Comparison of ENCODE assay signal across 41 cellular contexts in the genomic region with DNA sequence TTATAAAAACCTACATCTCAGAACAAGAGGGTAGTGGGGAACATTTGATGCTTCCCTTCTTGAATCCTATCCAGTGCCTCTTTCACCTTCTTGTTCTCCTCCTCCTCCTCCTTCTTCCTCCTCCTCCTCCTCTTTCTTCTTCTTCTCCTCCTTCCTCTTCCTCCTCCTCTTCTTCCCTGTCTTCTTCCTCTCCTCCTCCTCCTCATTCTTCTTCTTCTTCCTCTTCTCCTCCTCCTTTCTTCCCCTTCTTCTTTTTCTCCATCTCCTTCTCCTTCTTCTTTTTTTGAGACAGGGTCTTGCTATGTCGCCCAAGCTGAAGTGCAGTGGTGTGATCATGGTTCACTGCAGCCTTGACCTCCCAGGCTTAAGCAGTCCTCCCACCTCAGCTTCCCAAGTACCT. TPM values are rescaled to one million over a fixed set of nuclear protein-coding genes. Genes with fewer than 3 reads are reported as not detected.
"Had no signal": no experiment of that assay in that cellular context is flagged by ENCODE, and none has a peak within 500 bp of the region (broad histone marks: within the 10 kb centered on the region; RNA-seq: fewer than 3 reads in every experiment).

No MANE protein-coding gene starts in this region.

- H3K36me3 ChIP-seq: adrenal gland, ascending aorta, brain microvascular endothelial cell, breast epithelium, cardiac muscle cell, colonic mucosa had no signal

- H3K36me3 Mint-ChIP-seq: activated naive CD4-positive, alpha-beta T cell treated with anti-CD3 and anti-CD28 coated beads, Interleukin-2, amount 10 ng/mL, durations not matched to agents 7 days and 5 days; activated naive CD4-positive, alpha-beta T cell treated with anti-CD3 and anti-CD28 coated beads, Interleukin-2, amount 50 U/mL, for 24 hours; activated naive CD4-positive, alpha-beta T cell treated with anti-CD3 and anti-CD28 coated beads, Interleukin-2, amount 50 U/mL, for 72 hours; activated naive CD8-positive, alpha-beta T cell; activated naive CD8-positive, alpha-beta T cell treated with anti-CD3 and anti-CD28 coated beads for 36 hours; activated naive CD8-positive, alpha-beta T cell treated with anti-CD3 and anti-CD28 coated beads, Interleukin-2, amount 10 ng/mL, durations not matched to agents 7 days and 5 days; brain had no signal

- H3K9me3 ChIP-seq: adrenal gland, ascending aorta, body of pancreas, breast epithelium, colonic mucosa had no signal

- FAIRE-seq: astrocyte, bronchial epithelial cell, colon had no signal

- H3K9me3 Mint-ChIP-seq: activated naive CD4-positive, alpha-beta T cell treated with anti-CD3 and anti-CD28 coated beads for 36 hours; activated naive CD4-positive, alpha-beta T cell treated with anti-CD3 and anti-CD28 coated beads, Interleukin-2, amount 10 ng/mL, durations not matched to agents 7 days and 5 days; activated naive CD4-positive, alpha-beta T cell treated with anti-CD3 and anti-CD28 coated beads, Interleukin-2, amount 50 U/mL, for 24 hours; activated naive CD4-positive, alpha-beta T cell treated with anti-CD3 and anti-CD28 coated beads, Interleukin-2, amount 50 U/mL, for 72 hours; activated naive CD8-positive, alpha-beta T cell treated with anti-CD3 and anti-CD28 coated beads for 36 hours; activated naive CD8-positive, alpha-beta T cell treated with anti-CD3 and anti-CD28 coated beads, Interleukin-2, amount 10 ng/mL, durations not matched to agents 7 days and 5 days; activated naive CD8-positive, alpha-beta T cell treated with anti-CD3 and anti-CD28 coated beads, Interleukin-2, amount 50 U/mL, for 24 hours; activated T-cell treated with anti-CD3 and anti-CD28 coated beads, Interleukin-2, amount 50 U/mL, for 72 hours; activated T-helper 1 cell treated with anti-CD3 and anti-CD28 coated beads, Interleukin-12 subunit alpha, Interleukin-12 subunit beta, Interleukin-2, Interleukin-4 antibody, amounts not matched to agents 30 ng/mL and 10 ng/mL and 1 ng/mL, durations not matched to agents 14 hours and 24 hours and 36 hours; activated T-helper 17 cell treated with anti-CD3 and anti-CD28 coated beads, Interleukin-2, amount 50 U/mL, for 72 hours; activated T-helper 2 cell treated with anti-CD3 and anti-CD28 coated beads, Interferon-gamma antibody, Interleukin-2, Interleukin-4, amounts not matched to agents 10 μg/mL and 5 μg/mL and 100 μg/mL, durations not matched to agents 14 hours and 24 hours and 36 hours; central memory CD8-positive, alpha-beta T cell had no signal

- H3K27ac ChIP-seq: adrenal gland, ascending aorta, body of pancreas, brain microvascular endothelial cell, breast epithelium, cardiac muscle cell, colonic mucosa had no signal

- H3K27ac Mint-ChIP-seq: activated naive CD4-positive, alpha-beta T cell treated with anti-CD3 and anti-CD28 coated beads for 36 hours; activated naive CD4-positive, alpha-beta T cell treated with anti-CD3 and anti-CD28 coated beads, Interleukin-2, amount 10 ng/mL, durations not matched to agents 7 days and 5 days; activated naive CD4-positive, alpha-beta T cell treated with anti-CD3 and anti-CD28 coated beads, Interleukin-2, amount 50 U/mL, for 24 hours; activated naive CD4-positive, alpha-beta T cell treated with anti-CD3 and anti-CD28 coated beads, Interleukin-2, amount 50 U/mL, for 72 hours; activated naive CD8-positive, alpha-beta T cell; activated naive CD8-positive, alpha-beta T cell treated with anti-CD3 and anti-CD28 coated beads for 36 hours; activated naive CD8-positive, alpha-beta T cell treated with anti-CD3 and anti-CD28 coated beads, Interleukin-2, amount 10 ng/mL, durations not matched to agents 7 days and 5 days; activated naive CD8-positive, alpha-beta T cell treated with anti-CD3 and anti-CD28 coated beads, Interleukin-2, amount 50 U/mL, for 24 hours; activated T-cell treated with anti-CD3 and anti-CD28 coated beads, Interleukin-2, amount 50 U/mL, for 72 hours; activated T-helper 1 cell treated with anti-CD3 and anti-CD28 coated beads, Interleukin-12 subunit alpha, Interleukin-12 subunit beta, Interleukin-2, Interleukin-4 antibody, amounts not matched to agents 30 ng/mL and 10 ng/mL and 1 ng/mL, durations not matched to agents 14 hours and 24 hours and 36 hours; activated T-helper 17 cell treated with anti-CD3 and anti-CD28 coated beads, Interleukin-2, amount 50 U/mL, for 72 hours; activated T-helper 2 cell treated with anti-CD3 and anti-CD28 coated beads, Interferon-gamma antibody, Interleukin-2, Interleukin-4, amounts not matched to agents 10 μg/mL and 5 μg/mL and 100 μg/mL, durations not matched to agents 14 hours and 24 hours and 36 hours; brain had no signal

- ATAC-seq: activated naive CD4-positive, alpha-beta T cell treated with anti-CD3 and anti-CD28 coated beads, Interleukin-2, amount 50 U/mL, for 72 hours; activated naive CD8-positive, alpha-beta T cell treated with anti-CD3 and anti-CD28 coated beads, Interleukin-2, amount 50 U/mL, for 24 hours; activated T-cell treated with anti-CD3 and anti-CD28 coated beads, Interleukin-2, amount 50 U/mL, for 72 hours; activated T-helper 17 cell treated with anti-CD3 and anti-CD28 coated beads, Interleukin-2, amount 50 U/mL, for 72 hours; body of pancreas had no signal

- DNase-seq: activated effector memory CD4-positive, alpha-beta T cell treated with anti-CD3 and anti-CD28 coated beads, Interleukin-2, amount 50 U/mL, for 16 hours; activated effector memory CD4-positive, alpha-beta T cell treated with Interleukin-2 at 50 U/mL for 16 hours; activated gamma-delta T cell; activated gamma-delta T cell treated with Interleukin-2 at 50 U/mL for 16 hours; activated naive CD4-positive, alpha-beta T cell; activated naive CD4-positive, alpha-beta T cell treated with anti-CD3 and anti-CD28 coated beads for 36 hours; activated naive CD4-positive, alpha-beta T cell treated with anti-CD3 and anti-CD28 coated beads, Interleukin-2, amount 10 ng/mL, durations not matched to agents 7 days and 5 days; activated naive CD4-positive, alpha-beta T cell treated with anti-CD3 and anti-CD28 coated beads, Interleukin-2, amount 50 U/mL, for 16 hours; activated naive CD4-positive, alpha-beta T cell treated with Interleukin-2 at 50 U/mL for 16 hours; activated naive CD8-positive, alpha-beta T cell treated with anti-CD3 and anti-CD28 coated beads for 36 hours; activated naive CD8-positive, alpha-beta T cell treated with anti-CD3 and anti-CD28 coated beads, Interleukin-2, amount 10 ng/mL, durations not matched to agents 7 days and 5 days; activated naive CD8-positive, alpha-beta T cell treated with anti-CD3 and anti-CD28 coated beads, Interleukin-2, amount 50 U/mL, for 24 hours; activated T-cell treated with anti-CD3 and anti-CD28 coated beads, Interleukin-2, amount 50 U/mL, for 48 hours; activated T-cell treated with anti-CD3 and anti-CD28 coated beads, Interleukin-2, amount 50 U/mL, for 72 hours; adrenal gland; amniotic stem cell; amygdala; anterior cingulate cortex; aorta; body of pancreas; brain microvascular endothelial cell; caudate nucleus; central memory CD4-positive, alpha-beta T cell; cerebellar nuclear complex; colonic mucosa had no signal

- H3K4me1 ChIP-seq: adrenal gland, ascending aorta, body of pancreas, breast epithelium, colonic mucosa had no signal

- H3K4me1 Mint-ChIP-seq: activated naive CD4-positive, alpha-beta T cell treated with anti-CD3 and anti-CD28 coated beads, Interleukin-2, amount 10 ng/mL, durations not matched to agents 7 days and 5 days; activated naive CD4-positive, alpha-beta T cell treated with anti-CD3 and anti-CD28 coated beads, Interleukin-2, amount 50 U/mL, for 24 hours; activated naive CD8-positive, alpha-beta T cell treated with anti-CD3 and anti-CD28 coated beads for 36 hours; activated naive CD8-positive, alpha-beta T cell treated with anti-CD3 and anti-CD28 coated beads, Interleukin-2, amount 10 ng/mL, durations not matched to agents 7 days and 5 days; activated naive CD8-positive, alpha-beta T cell treated with anti-CD3 and anti-CD28 coated beads, Interleukin-2, amount 50 U/mL, for 24 hours; activated T-helper 17 cell treated with anti-CD3 and anti-CD28 coated beads, Interleukin-2, amount 50 U/mL, for 72 hours; brain; central memory CD8-positive, alpha-beta T cell had no signal

- H3K27me3 ChIP-seq: adrenal gland, ascending aorta, body of pancreas, brain microvascular endothelial cell, breast epithelium, cardiac muscle cell, colonic mucosa had no signal

- H3K4me3 Mint-ChIP-seq: activated naive CD4-positive, alpha-beta T cell treated with anti-CD3 and anti-CD28 coated beads for 36 hours; activated naive CD4-positive, alpha-beta T cell treated with anti-CD3 and anti-CD28 coated beads, Interleukin-2, amount 10 ng/mL, durations not matched to agents 7 days and 5 days; activated naive CD4-positive, alpha-beta T cell treated with anti-CD3 and anti-CD28 coated beads, Interleukin-2, amount 50 U/mL, for 24 hours; activated naive CD8-positive, alpha-beta T cell; activated naive CD8-positive, alpha-beta T cell treated with anti-CD3 and anti-CD28 coated beads for 36 hours; activated naive CD8-positive, alpha-beta T cell treated with anti-CD3 and anti-CD28 coated beads, Interleukin-2, amount 10 ng/mL, durations not matched to agents 7 days and 5 days; activated naive CD8-positive, alpha-beta T cell treated with anti-CD3 and anti-CD28 coated beads, Interleukin-2, amount 50 U/mL, for 24 hours; activated T-cell treated with anti-CD3 and anti-CD28 coated beads, Interleukin-2, amount 50 U/mL, for 72 hours; activated T-helper 1 cell treated with anti-CD3 and anti-CD28 coated beads, Interleukin-12 subunit alpha, Interleukin-12 subunit beta, Interleukin-2, Interleukin-4 antibody, amounts not matched to agents 30 ng/mL and 10 ng/mL and 1 ng/mL, durations not matched to agents 14 hours and 24 hours and 36 hours; activated T-helper 17 cell treated with anti-CD3 and anti-CD28 coated beads, Interleukin-2, amount 50 U/mL, for 72 hours; brain; central memory CD8-positive, alpha-beta T cell had no signal

- H3K4me3 ChIP-seq: adrenal gland, ascending aorta, body of pancreas, breast epithelium, cardiac muscle cell, colonic mucosa had no signal

RNA-seq across cellular contexts. Expression of gene SLC35F3, which starts 31.9 kb away (rescaled TPM):
- total RNA-seq: activated naive CD4-positive, alpha-beta T cell treated with anti-CD3 and anti-CD28 coated beads for 36 hours; cardiac septum; chondrocyte had no signal
- polyA plus RNA-seq: aorta had no signal
